Comparison of ENCODE assay signal across 8 cellular contexts in genomic region chr1:6041432-6042062, GRCh38. TPM values are rescaled to one million over a fixed set of nuclear protein-coding genes. Genes with fewer than 3 reads are reported as not detected.
DNase-seq lines count a peak whose midpoint lies in the region; ATAC-seq and TF ChIP-seq lines count a peak whose summit lies in the region.

No MANE protein-coding gene starts in this region.

- no peaks in the 10 kb centered on the region for H3K9me2 ChIP-seq in SK-N-SH

- 75% methylated on average over 5 of the region's 20 CpGs for WGBS in SK-N-SH (ENCODE audit: low lambda C conversion rate)
- 53% methylated on average over 20 of the region's 20 CpGs for WGBS in smooth muscle cell (ENCODE audit: low lambda C conversion rate)
- 64 to 73% methylated on average over 11 to 15 of the region's 20 CpGs for WGBS in thyroid gland, 2 donors

- no peak overlapping the region for H3K4me3 Mint-ChIP-seq in stimulated activated memory B cell treated with anti-CD40 and anti-IgM and Interleukin-4, amounts not matched to agents 10 μg/mL and 1 μg/mL and 100 μg/mL, for 72 hours

- H3K4me1 ChIP-seq in SK-N-SH (ENCODE audit: control insufficient read depth in 1 of 2, insufficient read depth in 2 of 2, low read depth in 1 of 2, low read length in 1 of 2), result peaks cover 5 to 24% of the 10 kb centered on the region in 2 experiments; a peak in 1 of 4 replicates
- no peaks in the 10 kb centered on the region for H3K4me1 ChIP-seq in smooth muscle cell (ENCODE audit: low read depth)
- no peaks in the 10 kb centered on the region for H3K4me1 ChIP-seq in thyroid gland

- TF ChIP-seq CTCF in SK-N-SH (IDR thresholded peaks at IDR 0.05), result peak; percentile 55
- TF ChIP-seq CTCF in fibroblast of mammary gland (conservative IDR thresholded peaks at IDR 0.05; ENCODE audit: control insufficient read depth, insufficient read depth, low read depth, low read length), result peak; percentile 62
- TF ChIP-seq CTCF in smooth muscle cell (IDR thresholded peaks at IDR 0.05; ENCODE audit: borderline replicate concordance, insufficient read depth, poor library complexity, severe bottlenecking), result peak; percentile 47
- TF ChIP-seq CTCF in thyroid gland (IDR thresholded peaks at IDR 0.05), result peak in 2 of 6 experiments; percentile 19 to 28

- H3K9me3 ChIP-seq in SK-N-SH (no peaks in the 10 kb centered on the region), smooth muscle cell (replicated peaks; ENCODE audit: low read depth) (no peaks in the 10 kb centered on the region), thyroid gland (no peaks in the 10 kb centered on the region)

- H3K9me3 Mint-ChIP-seq in stimulated activated memory B cell treated with anti-CD40 and anti-IgM and Interleukin-4, amounts not matched to agents 10 μg/mL and 1 μg/mL and 100 μg/mL, for 72 hours, result no peaks in the 10 kb centered on the region

- H3K4me1 Mint-ChIP-seq in stimulated activated memory B cell treated with anti-CD40 and anti-IgM and Interleukin-4, amounts not matched to agents 10 μg/mL and 1 μg/mL and 100 μg/mL, for 72 hours, result peaks cover 29% of the 10 kb centered on the region

- peaks cover 54% of the 10 kb centered on the region for H3K36me3 Mint-ChIP-seq in stimulated activated memory B cell treated with anti-CD40 and anti-IgM and Interleukin-4, amounts not matched to agents 10 μg/mL and 1 μg/mL and 100 μg/mL, for 72 hours

- H3K27ac Mint-ChIP-seq in stimulated activated memory B cell treated with anti-CD40 and anti-IgM and Interleukin-4, amounts not matched to agents 10 μg/mL and 1 μg/mL and 100 μg/mL, for 72 hours, result no peak overlapping the region

- H3K27me3 Mint-ChIP-seq in stimulated activated memory B cell treated with anti-CD40 and anti-IgM and Interleukin-4, amounts not matched to agents 10 μg/mL and 1 μg/mL and 100 μg/mL, for 72 hours, result no peaks in the 10 kb centered on the region

- H3K27me3 ChIP-seq in SK-N-SH (ENCODE audit: insufficient read depth) (no peaks in the 10 kb centered on the region), smooth muscle cell (ENCODE audit: low read depth) (no peaks in the 10 kb centered on the region), thyroid gland (no peaks in the 10 kb centered on the region)

- H3K4me3 ChIP-seq in SK-N-SH (ENCODE audit: low read depth in 2 of 2, low read length in 1 of 2), result peak overlapping the region in 1 of 2 experiments; percentile 37; a peak in 1 of 4 replicates
- no peak overlapping the region for H3K4me3 ChIP-seq in fibroblast of mammary gland (ENCODE audit: control insufficient read depth, low read depth, low read length)
- H3K4me3 ChIP-seq in smooth muscle cell, result no peak overlapping the region
- no peak overlapping the region for H3K4me3 ChIP-seq in thyroid gland (replicated peaks in 1 of 3)

- H3F3A ChIP-seq in SK-N-SH (replicated peaks; ENCODE audit: insufficient read depth), result no peaks in the 10 kb centered on the region
- H3F3A ChIP-seq in smooth muscle cell (ENCODE audit: low read depth), result no peaks in the 10 kb centered on the region

- no peaks in the 10 kb centered on the region for H4K20me1 ChIP-seq in SK-N-SH (ENCODE audit: insufficient read depth)
- no peaks in the 10 kb centered on the region for H4K20me1 ChIP-seq in smooth muscle cell (ENCODE audit: low read depth)

- no peak overlapping the region for H3K9ac ChIP-seq in SK-N-SH
- H3K9ac ChIP-seq in smooth muscle cell (ENCODE audit: low read depth), result no peak overlapping the region

- intact Hi-C loops in thyroid gland (cut with DNase I), result no loop called here

- POLR2A ChIA-PET in SK-N-SH (lab: Yijun Ruan, JAX), result no interaction called here

- H3K79me2 ChIP-seq in SK-N-SH (ENCODE audit: insufficient read depth) (no peaks in the 10 kb centered on the region), smooth muscle cell (ENCODE audit: low read depth) (no peaks in the 10 kb centered on the region)

- H2AFZ ChIP-seq in SK-N-SH (ENCODE audit: low read depth) (no peak overlapping the region), smooth muscle cell (ENCODE audit: low read depth) (no peak overlapping the region)

- H3K27ac ChIP-seq in SK-N-SH (ENCODE audit: low read depth in 2 of 2, low read length in 1 of 2) (no peak overlapping the region), smooth muscle cell (ENCODE audit: low read depth) (no peak overlapping the region), thyroid gland (no peak overlapping the region)

- TF ChIP-seq EP300 in SK-N-SH (IDR thresholded peaks at IDR 0.05; ENCODE audit: borderline replicate concordance in 1 of 2, low read depth in 1 of 2, low read length in 1 of 2), result no peak

- no peak overlapping the region for H3K4me2 ChIP-seq in SK-N-SH
- H3K4me2 ChIP-seq in smooth muscle cell, result no peak overlapping the region

- peak; percentile 70 for TF ChIP-seq RAD21 in SK-N-SH (IDR thresholded peaks at IDR 0.05; ENCODE audit: low read length)

- no peaks in the 10 kb centered on the region for H3K36me3 ChIP-seq in SK-N-SH (replicated peaks in 1 of 2; ENCODE audit: control insufficient read depth in 1 of 2, insufficient read depth in 2 of 2, low read length in 1 of 2)
- no peaks in the 10 kb centered on the region for H3K36me3 ChIP-seq in smooth muscle cell (ENCODE audit: low read depth)
- no peaks in the 10 kb centered on the region for H3K36me3 ChIP-seq in thyroid gland

- TF ChIP-seq POLR2A in thyroid gland (IDR thresholded peaks at IDR 0.05), result no peak

- CTCF ChIA-PET in SK-N-SH (lab: Yijun Ruan, JAX), result interaction anchor here (0.6 to 3.7 kb wide), 15 partner anchors 7 to 204 kb away, joined by 3 to 32 read pairs (median 4); no protein-coding TSS in a partner anchor

- peak; percentile 39 for DNase-seq in stimulated activated CD4-positive, alpha-beta T cell treated with anti-CD3 and anti-CD28 coated beads, Interleukin-15, amount 100 ng/mL, for 24 hours
- DNase-seq in stimulated activated CD4-positive, alpha-beta T cell treated with anti-CD3 and anti-CD28 coated beads, Interleukin-4, amount 100 ng/mL, for 4 hours, result no peak
- peak; percentile 83 for DNase-seq in SK-N-SH
- DNase-seq in fibroblast of mammary gland (ENCODE audit: low read depth), result peak; percentile 21
- DNase-seq in smooth muscle cell (lab: John Stamatoyannopoulos, UW; ENCODE audit: unreplicated experiment), result no peak
- DNase-seq in DMS153 treated with DMSO at 0.1 percent for 48 hours (lab: John Stamatoyannopoulos, UW; ENCODE audit: unreplicated experiment), result no peak
- DNase-seq in thyroid gland, result no peak

- ATAC-seq in stimulated activated memory B cell treated with anti-CD40 and anti-IgM and Interleukin-4, amounts not matched to agents 10 μg/mL and 1 μg/mL and 100 μg/mL, for 72 hours, result no peak

TF ChIP-seq in SK-N-SH, 30 proteins besides CTCF, POLR2A, EP300 and RAD21:
- TF ChIP-seq SMC3 (IDR thresholded peaks at IDR 0.05; ENCODE audit: low read depth, low read length) (peak; percentile 28; the same call in 1 of the 2 replicates), USF1 (IDR thresholded peaks at IDR 0.05; ENCODE audit: borderline replicate concordance, low read depth) (no peak), EZH2phosphoT487 (IDR thresholded peaks at IDR 0.05; ENCODE audit: borderline replicate concordance, low read depth) (no peak)
TF ChIP-seq in SK-N-SH: peak in this region for 1.

RNA-seq across cellular contexts. Expression of gene KCNAB2, which starts 4.1 kb away (rescaled TPM):
- polyA plus RNA-seq in SK-N-SH (2012; rRNA removed), result 6.1 and 7.6 TPM in 2 replicates
- 3.3 and 4.6 TPM in 2 replicates for polyA plus RNA-seq in SK-N-SH (2012; cell fraction: cytosol; rRNA removed)
- 12.2 and 13.1 TPM in 2 replicates for polyA plus RNA-seq in SK-N-SH (2012; cell fraction: nucleus; rRNA removed)
- 1.4 and 3.6 TPM in 2 replicates for total RNA-seq in smooth muscle cell
- 2.9 and 3.9 TPM in 2 replicates for polyA plus RNA-seq in smooth muscle cell
- total RNA-seq in thyroid gland, result 1 to 10 TPM; 3.1 to 7.3 (median 6.1) TPM

RNA-seq across cellular contexts. Expression of gene NPHP4, which starts 49.3 kb away (rescaled TPM):
- polyA plus RNA-seq in SK-N-SH (2012; rRNA removed) (4.6 and 7.0 TPM in 2 replicates), smooth muscle cell (4.9 and 5.4 TPM in 2 replicates)
- 1.9 and 3.3 TPM in 2 replicates for polyA plus RNA-seq in SK-N-SH (2012; cell fraction: cytosol; rRNA removed)
- polyA plus RNA-seq in SK-N-SH (2012; cell fraction: nucleus; rRNA removed), result 29.0 and 38.1 TPM in 2 replicates
- total RNA-seq in smooth muscle cell (8.4 and 8.6 TPM in 2 replicates), thyroid gland (10 to 100 TPM; 24.3 to 48.3 (median 30.4) TPM)

Comparison
In these comparisons a context has a peak if more than half of its experiments do, and no peak if none do; other contexts are left out.
1. DNase-seq: peak in stimulated activated CD4-positive, alpha-beta T cell treated with anti-CD3 and anti-CD28 coated beads, Interleukin-15, amount 100 ng/mL, for 24 hours (single experiment), SK-N-SH (single experiment) and fibroblast of mammary gland (single experiment); none in stimulated activated CD4-positive, alpha-beta T cell treated with anti-CD3 and anti-CD28 coated beads, Interleukin-4, amount 100 ng/mL, for 4 hours (0 of 2), smooth muscle cell (single experiment), DMS153 treated with DMSO at 0.1 percent for 48 hours (single experiment) and thyroid gland (0 of 2).